In the genomic region with DNA sequence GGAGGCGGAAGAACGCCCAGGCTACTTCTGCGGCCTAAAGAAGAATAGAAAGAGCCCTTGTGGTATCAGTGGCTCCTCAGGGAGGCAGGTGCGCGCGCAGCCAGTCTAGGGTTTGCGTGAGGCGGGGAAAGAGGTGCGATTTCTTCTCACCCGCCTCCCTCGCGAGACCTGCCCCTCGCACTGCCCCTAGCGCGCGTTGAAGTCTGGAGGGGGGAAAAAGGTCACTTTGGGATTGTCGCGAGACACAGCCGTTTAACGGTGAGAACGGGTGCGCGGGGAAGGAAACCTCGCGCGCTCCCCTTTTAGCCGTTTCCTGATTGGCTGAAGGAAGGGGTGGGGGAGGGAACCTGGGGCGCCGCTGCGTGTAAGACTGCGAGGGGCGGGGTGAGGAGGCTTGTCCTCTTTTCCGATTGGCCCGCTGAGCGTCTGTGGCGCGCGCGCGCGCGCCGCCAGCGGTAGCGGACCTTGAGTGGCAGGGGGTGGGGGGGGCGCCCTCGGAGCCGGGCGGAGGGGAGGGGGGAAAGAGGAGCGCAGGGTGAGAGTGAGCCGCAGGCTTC, we compare ENCODE assay signal across 8 cellular contexts. TPM values are rescaled to one million over a fixed set of nuclear protein-coding genes. Genes with fewer than 3 reads are reported as not detected.
A peak's percentile ranks its signal among the peaks of the same experiment; 100 is the strongest.
DNase-seq lines count a peak whose midpoint lies in the region; ATAC-seq and TF ChIP-seq lines count a peak whose summit lies in the region.

A gene with protein sequence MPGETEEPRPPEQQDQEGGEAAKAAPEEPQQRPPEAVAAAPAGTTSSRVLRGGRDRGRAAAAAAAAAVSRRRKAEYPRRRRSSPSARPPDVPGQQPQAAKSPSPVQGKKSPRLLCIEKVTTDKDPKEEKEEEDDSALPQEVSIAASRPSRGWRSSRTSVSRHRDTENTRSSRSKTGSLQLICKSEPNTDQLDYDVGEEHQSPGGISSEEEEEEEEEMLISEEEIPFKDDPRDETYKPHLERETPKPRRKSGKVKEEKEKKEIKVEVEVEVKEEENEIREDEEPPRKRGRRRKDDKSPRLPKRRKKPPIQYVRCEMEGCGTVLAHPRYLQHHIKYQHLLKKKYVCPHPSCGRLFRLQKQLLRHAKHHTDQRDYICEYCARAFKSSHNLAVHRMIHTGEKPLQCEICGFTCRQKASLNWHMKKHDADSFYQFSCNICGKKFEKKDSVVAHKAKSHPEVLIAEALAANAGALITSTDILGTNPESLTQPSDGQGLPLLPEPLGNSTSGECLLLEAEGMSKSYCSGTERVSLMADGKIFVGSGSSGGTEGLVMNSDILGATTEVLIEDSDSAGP (plus strand): TSS at position 429 of the 557 bp plus-strand sequence. CDS start 219 bp downstream, outside the sequence.

- no peaks in the 10 kb centered on the region for H3K27me3 Mint-ChIP-seq in dendritic cell treated with granulocyte-macrophage colony-stimulating factor and Interleukin-4, amounts not matched to agents 40 ng/mL and 50 ng/mL, for 4 days

- peak within 1 kb of the TSS; percentile 95 for H3K4me3 ChIP-seq in BJ (ENCODE audit: low read depth, low read length)

- no peaks in the 10 kb centered on the region for H3K36me3 ChIP-seq in BJ (ENCODE audit: control insufficient read depth, insufficient read depth, low read length)

- CTCF ChIA-PET in BJ (lab: Yijun Ruan, JAX), result interaction anchor here (1.4 to 4.4 kb wide), 3 partner anchors 41 to 54 kb away, joined by 4 to 45 read pairs (median 6); no protein-coding TSS in a partner anchor

- H3K36me3 Mint-ChIP-seq in dendritic cell treated with granulocyte-macrophage colony-stimulating factor and Interleukin-4, amounts not matched to agents 40 ng/mL and 50 ng/mL, for 4 days (ENCODE audit: low read depth), result peaks cover 39% of the 10 kb centered on the region

- POLR2A ChIA-PET in BJ (lab: Charles Lee), result interaction anchor here (0.8 kb wide), 1 partner anchor 768 kb away, joined by 3 read pairs; no protein-coding TSS in a partner anchor

- TF ChIP-seq CTCF in BJ (IDR thresholded peaks at IDR 0.05; ENCODE audit: insufficient read depth, low read depth, low read length), result no peak

- H3K4me1 Mint-ChIP-seq in dendritic cell treated with granulocyte-macrophage colony-stimulating factor and Interleukin-4, amounts not matched to agents 40 ng/mL and 50 ng/mL, for 4 days (ENCODE audit: low read depth), result peaks cover 44% of the 10 kb centered on the region

- peak; percentile 36 for ATAC-seq in GM19372 (IDR thresholded peaks at IDR 0.05; ENCODE audit: low read depth, unreplicated experiment)
- ATAC-seq in HG03565 (IDR thresholded peaks at IDR 0.05; ENCODE audit: unreplicated experiment), result peak; percentile 22
- ATAC-seq in left lobe of liver, result peak; percentile 78

- intact Hi-C loops in dendritic cell treated with granulocyte-macrophage colony-stimulating factor and Interleukin-4, amounts not matched to agents 40 ng/mL and 50 ng/mL, for 4 days (cut with micrococcal nuclease), result loop anchor here (2.0 to 10.0 kb wide), 7 partner anchors 54 to 912 kb away; partner anchors contain the start of gene MPEG1

- H3K4me3 Mint-ChIP-seq in dendritic cell treated with granulocyte-macrophage colony-stimulating factor and Interleukin-4, amounts not matched to agents 40 ng/mL and 50 ng/mL, for 4 days, result peak within 1 kb of the TSS; percentile 100

- no peaks in the 10 kb centered on the region for H3K9me3 Mint-ChIP-seq in dendritic cell treated with granulocyte-macrophage colony-stimulating factor and Interleukin-4, amounts not matched to agents 40 ng/mL and 50 ng/mL, for 4 days

- peak within 1 kb of the TSS; percentile 99 for H3K27ac Mint-ChIP-seq in dendritic cell treated with granulocyte-macrophage colony-stimulating factor and Interleukin-4, amounts not matched to agents 40 ng/mL and 50 ng/mL, for 4 days

- DNase-seq in BJ (ENCODE audit: low read depth) (peak; percentile 85), NCI-H82 (lab: John Stamatoyannopoulos, UW) (peak; percentile 98), left lobe of liver (ENCODE audit: low spot score) (peak; percentile 97)
- peak; percentile 96 to 97 for DNase-seq in activated CD4-positive, alpha-beta T cell treated with anti-CD3 and anti-CD28 coated beads, Interleukin-2, amount 50 U/mL, for 4 hours
- DNase-seq in stimulated activated CD4-positive, alpha-beta T cell treated with anti-CD3 and anti-CD28 coated beads, Interleukin-2, amount 100 ng/mL, for 24 hours, result peak; percentile 94 to 96

- no peaks in the 10 kb centered on the region for H3K27me3 ChIP-seq in BJ (ENCODE audit: control insufficient read depth, insufficient read depth, low read length)

RNA-seq across cellular contexts. Expression of the gene that starts here (rescaled TPM):
- 18.3 and 33.5 TPM in 2 replicates for polyA plus RNA-seq in BJ (2011; rRNA removed)
- polyA minus RNA-seq in BJ (2011; rRNA and poly(A)+ RNA removed), result 19.1 and 22.0 TPM in 2 replicates
- total RNA-seq in left lobe of liver, result 19.3 TPM

Comparison
In these comparisons a context has a peak if more than half of its experiments do, and no peak if none do; other contexts are left out.
1. Peak in every context shown above with its lines: DNase-seq, ATAC-seq and H3K4me3 ChIP-seq.
2. ATAC-seq: peak in every context shown above with its lines; median percentile 78 in left lobe of liver; 36 in GM19372; 22 in HG03565.